In genomic region chr1:16649390-16649789, GRCh38 we compare ENCODE assay signal across 8 cellular contexts. TPM values are rescaled to one million over a fixed set of nuclear protein-coding genes. Genes with fewer than 3 reads are reported as not detected.
DNase-seq lines count a peak whose midpoint lies in the region; ATAC-seq and TF ChIP-seq lines count a peak whose summit lies in the region.
"Not testable (repeated sequence)": the region's sequence is repeated elsewhere in the genome, so short reads cannot be mapped to it uniquely, and the experiment has no call there.
"Had no signal": no experiment of that assay in that cellular context is flagged by ENCODE, and none has a peak within 500 bp of the region (broad histone marks: within the 10 kb centered on the region; RNA-seq: fewer than 3 reads in every experiment).

No MANE protein-coding gene starts in this region.

- H3K27ac Mint-ChIP-seq in activated naive CD4-positive, alpha-beta T cell treated with anti-CD3 and anti-CD28 coated beads, Interleukin-2, amount 10 ng/mL, durations not matched to agents 7 days and 5 days; endothelial cell (ENCODE audit: unreplicated experiment); osteocyte (ENCODE audit: unreplicated experiment): not testable (repeated sequence)

- H3K27me3 Mint-ChIP-seq in activated naive CD4-positive, alpha-beta T cell treated with anti-CD3 and anti-CD28 coated beads, Interleukin-2, amount 10 ng/mL, durations not matched to agents 7 days and 5 days: peaks cover 33% of the 10 kb centered on the region
- not testable (repeated sequence) for H3K27me3 Mint-ChIP-seq in endothelial cell (ENCODE audit: unreplicated experiment); osteocyte (ENCODE audit: unreplicated experiment)

- CTCF ChIA-PET in activated naive CD4-positive, alpha-beta T cell treated with anti-CD3 and anti-CD28 coated beads, Interleukin-2, amount 10 ng/mL, durations not matched to agents 7 days and 5 days (lab: Charles Lee): not testable (repeated sequence)

- not testable (repeated sequence) for H3K4me3 ChIP-seq in Peyer's patch

- H3K9me3 Mint-ChIP-seq in activated naive CD4-positive, alpha-beta T cell treated with anti-CD3 and anti-CD28 coated beads, Interleukin-2, amount 10 ng/mL, durations not matched to agents 7 days and 5 days; endothelial cell (ENCODE audit: unreplicated experiment); osteocyte (ENCODE audit: unreplicated experiment): not testable (repeated sequence)

- H3K36me3 Mint-ChIP-seq in activated naive CD4-positive, alpha-beta T cell treated with anti-CD3 and anti-CD28 coated beads, Interleukin-2, amount 10 ng/mL, durations not matched to agents 7 days and 5 days; endothelial cell (ENCODE audit: low read depth, unreplicated experiment); osteocyte (ENCODE audit: unreplicated experiment): not testable (repeated sequence)

- not testable (repeated sequence) for TF ChIP-seq CTCF in Peyer's patch (IDR thresholded peaks at IDR 0.05); endothelial cell (IDR thresholded peaks at IDR 0.05; ENCODE audit: unreplicated experiment); osteocyte (IDR thresholded peaks at IDR 0.05)

- ATAC-seq in left lobe of liver: not testable (repeated sequence)

- H3K36me3 ChIP-seq in Peyer's patch: not testable (repeated sequence)

- not testable (repeated sequence) for H3K27me3 ChIP-seq in Peyer's patch

- not testable (repeated sequence) for H3K9me3 ChIP-seq in Peyer's patch

- DNase-seq in Peyer's patch (peak in 2 of 3 donors; percentile 34 to 51), endothelial cell (ENCODE audit: low spot score) (peak; percentile 4), left lobe of liver (ENCODE audit: low spot score) (peak; percentile 39), osteocyte (ENCODE audit: extremely low spot score, unreplicated experiment) (peak; percentile 86)
- DNase-seq in activated CD8-positive, alpha-beta memory T cell treated with anti-CD3 and anti-CD28 coated beads for 24 hours: peak; percentile 55
- DNase-seq in activated naive CD4-positive, alpha-beta T cell treated with anti-CD3 and anti-CD28 coated beads, Interleukin-2, amount 10 ng/mL, durations not matched to agents 7 days and 5 days: peak; percentile 19
- peak; percentile 1 for DNase-seq in stimulated activated CD4-positive, alpha-beta T cell treated with anti-CD3 and anti-CD28 coated beads, Interleukin-4, amount 100 ng/mL, for 1 hour

- H3K4me1 Mint-ChIP-seq in activated naive CD4-positive, alpha-beta T cell treated with anti-CD3 and anti-CD28 coated beads, Interleukin-2, amount 10 ng/mL, durations not matched to agents 7 days and 5 days; endothelial cell (ENCODE audit: unreplicated experiment); osteocyte (ENCODE audit: unreplicated experiment): not testable (repeated sequence)

- H3K4me1 ChIP-seq in Peyer's patch: peaks cover 4 to 11% (median 7%) of the 10 kb centered on the region in 4 donors

- H3K27ac ChIP-seq in Peyer's patch: not testable (repeated sequence)

- not testable (repeated sequence) for TF ChIP-seq POLR2A in Peyer's patch (IDR thresholded peaks at IDR 0.05)

- H3K4me3 Mint-ChIP-seq in activated naive CD4-positive, alpha-beta T cell treated with anti-CD3 and anti-CD28 coated beads, Interleukin-2, amount 10 ng/mL, durations not matched to agents 7 days and 5 days; endothelial cell (ENCODE audit: unreplicated experiment); osteocyte (ENCODE audit: unreplicated experiment): not testable (repeated sequence)

RNA-seq across cellular contexts. Expression of gene RNU1-3, which starts 17.4 kb away (rescaled TPM):
- total RNA-seq in Peyer's patch: under 1 TPM; under 0.01 TPM
- total RNA-seq in endothelial cell (ENCODE audit: unreplicated experiment): 3,428 TPM
- total RNA-seq in left lobe of liver: 1,159 TPM
- total RNA-seq in osteocyte: 2,650 and 2,859 TPM in 2 replicates
- total RNA-seq: fibroblast of villous mesenchyme had no signal

RNA-seq across cellular contexts. Expression of gene NBPF1, which starts 36.0 kb away (rescaled TPM):
- 100 to 1,000 TPM in 3 of 4 donors, 10 to 100 TPM in 1; 73.9 to 145 (median 115) TPM for total RNA-seq in Peyer's patch
- 41.8 TPM for total RNA-seq in endothelial cell (ENCODE audit: unreplicated experiment)
- total RNA-seq in left lobe of liver: 23.0 TPM
- total RNA-seq in osteocyte: 50.1 and 55.6 TPM in 2 replicates

Comparison
In these comparisons a context has a peak if more than half of its experiments do, and no peak if none do; other contexts are left out.
1. DNase-seq: peak in every context shown above with its lines; median percentile 86 in osteocyte; 55 in activated CD8-positive, alpha-beta memory T cell treated with anti-CD3 and anti-CD28 coated beads for 24 hours; 42 in Peyer's patch; 39 in left lobe of liver; 19 in activated naive CD4-positive, alpha-beta T cell treated with anti-CD3 and anti-CD28 coated beads, Interleukin-2, amount 10 ng/mL, durations not matched to agents 7 days and 5 days; 4 in endothelial cell; 1 in stimulated activated CD4-positive, alpha-beta T cell treated with anti-CD3 and anti-CD28 coated beads, Interleukin-4, amount 100 ng/mL, for 1 hour.
2. RNA of gene RNU1-3, which starts 17.4 kb away (total RNA-seq): 3,428 TPM in endothelial cell (single experiment), 2,650 to 2,859 TPM in osteocyte and 1,159 TPM in left lobe of liver (single experiment); under 0.01 TPM in Peyer's patch; every median in the first group is over 1,000 times any median in the second.